In genomic region chr11:63868399-63869064, GRCh38 we compare ENCODE assay signal across 1 cellular context.
TF ChIP-seq lines count a peak whose summit lies in the region.

No MANE protein-coding gene starts in this region.

TF ChIP-seq in GM23338, 12 proteins besides CTCF, POLR2A, EP300 and RAD21 (continued from another document):
- no peak for TF ChIP-seq ZNF462 (CRISPR knock-in tag; IDR thresholded peaks at IDR 0.05)
